8 cellular contexts compared by ENCODE assay signal in the genomic region with DNA sequence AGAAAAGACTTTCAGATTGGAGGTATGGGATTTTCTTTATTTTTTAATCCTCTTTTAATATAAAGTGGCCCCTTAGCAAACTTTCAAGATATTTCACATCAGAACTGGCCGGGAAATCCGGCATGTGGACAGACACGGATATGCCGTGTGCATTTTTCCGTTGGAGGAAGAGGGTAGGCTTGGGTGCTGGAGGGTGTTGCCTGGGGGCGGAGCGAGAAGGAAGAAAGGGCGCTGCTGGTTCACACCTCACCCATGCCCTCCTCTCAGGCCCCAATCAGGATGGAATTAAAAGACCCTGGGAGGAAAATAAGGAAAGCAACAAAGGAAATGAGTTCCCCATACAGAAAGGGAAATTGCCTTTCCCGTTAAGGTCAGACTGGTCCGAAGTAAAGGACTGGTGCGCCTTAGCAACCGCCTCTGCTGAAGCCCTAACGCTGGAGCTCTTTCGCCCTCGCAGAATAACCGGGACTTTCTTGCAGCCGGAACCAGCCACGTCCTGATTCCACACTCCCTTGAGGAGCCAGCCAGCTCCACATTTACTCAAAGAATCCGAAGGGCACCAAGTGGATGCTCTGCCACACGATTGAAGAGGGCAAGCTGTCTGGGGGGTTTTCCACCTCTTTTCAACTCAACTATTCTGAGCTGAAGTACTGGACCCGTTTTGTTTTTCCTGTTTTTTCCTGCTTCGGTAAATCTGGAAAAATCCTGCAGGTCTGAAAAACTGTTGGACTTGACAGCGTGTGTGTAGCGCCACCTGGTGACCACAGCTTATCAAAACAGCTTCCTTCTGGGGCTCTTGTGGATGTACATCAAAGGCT. TPM values are rescaled to one million over a fixed set of nuclear protein-coding genes. Genes with fewer than 3 reads are reported as not detected.
DNase-seq lines count a peak whose midpoint lies in the region; ATAC-seq and TF ChIP-seq lines count a peak whose summit lies in the region.

No MANE protein-coding gene starts in this region.

- H3K9ac ChIP-seq in skeletal muscle tissue (ENCODE audit: low read depth in 1 of 3, low read length in 3 of 3), result peak overlapping the region; percentile 57 to 73 (median 69)

- peak; percentile 75 for TF ChIP-seq CTCF in WI38 (IDR thresholded peaks at IDR 0.05; ENCODE audit: low read depth, low read length)

- peak overlapping the region; percentile 33 for H3K27ac ChIP-seq in caudate nucleus (ENCODE audit: low read depth, low read length)
- H3K27ac ChIP-seq in skeletal muscle tissue (ENCODE audit: low read depth, low read length), result peak overlapping the region; percentile 42

- no peak for ATAC-seq in GM18870 (IDR thresholded peaks at IDR 0.05; ENCODE audit: unreplicated experiment)

- peaks cover 5 to 8% (median 7%) of the 10 kb centered on the region in 3 donors for H3K4me1 ChIP-seq in skeletal muscle tissue (ENCODE audit: control insufficient read depth in 3 of 3, insufficient read depth in 3 of 3, low read length in 3 of 3)

- DNase-seq in Ammon's horn (ENCODE audit: low spot score) (peak; percentile 93), GOT3 (lab: John Stamatoyannopoulos, UW) (peak; percentile 36), NCI-H2107 treated with DMSO at 0.1 percent for 48 hours (lab: John Stamatoyannopoulos, UW; ENCODE audit: unreplicated experiment) (peak; percentile 88), caudate nucleus (lab: John Stamatoyannopoulos, UW) (peak in 57 of 61 donors; percentile 6 to 89 (median 68)), inferior parietal cortex (ENCODE audit: extremely low spot score) (peak; percentile 92)

- H3K4me3 ChIP-seq in WI38 (ENCODE audit: low read depth, low read length) (peak overlapping the region; percentile 56), skeletal muscle tissue (ENCODE audit: low read length in 3 of 3) (peak overlapping the region; percentile 71 to 78 (median 72))

- no peaks in the 10 kb centered on the region for H3K27me3 ChIP-seq in skeletal muscle tissue (ENCODE audit: control insufficient read depth in 3 of 3, insufficient read depth in 3 of 3, low read length in 3 of 3)

- H3K36me3 ChIP-seq in skeletal muscle tissue (ENCODE audit: control insufficient read depth in 3 of 3, insufficient read depth in 3 of 3, low read length in 3 of 3), result no peaks in the 10 kb centered on the region

- H3K9me3 ChIP-seq in skeletal muscle tissue (ENCODE audit: control insufficient read depth in 3 of 3, low read length in 3 of 3), result no peaks in the 10 kb centered on the region

RNA-seq across cellular contexts. Expression of gene BCL2L14, which starts 37.8 kb away (rescaled TPM):
- total RNA-seq in skeletal muscle tissue, result under 0.01 TPM

Comparison
In these comparisons a context has a peak if more than half of its experiments do, and no peak if none do; other contexts are left out.
1. DNase-seq: peak in every context shown above with its lines; median percentile 93 in Ammon's horn; 92 in inferior parietal cortex; 88 in NCI-H2107 treated with DMSO at 0.1 percent for 48 hours; 68 in caudate nucleus; 36 in GOT3.